In the genomic region with DNA sequence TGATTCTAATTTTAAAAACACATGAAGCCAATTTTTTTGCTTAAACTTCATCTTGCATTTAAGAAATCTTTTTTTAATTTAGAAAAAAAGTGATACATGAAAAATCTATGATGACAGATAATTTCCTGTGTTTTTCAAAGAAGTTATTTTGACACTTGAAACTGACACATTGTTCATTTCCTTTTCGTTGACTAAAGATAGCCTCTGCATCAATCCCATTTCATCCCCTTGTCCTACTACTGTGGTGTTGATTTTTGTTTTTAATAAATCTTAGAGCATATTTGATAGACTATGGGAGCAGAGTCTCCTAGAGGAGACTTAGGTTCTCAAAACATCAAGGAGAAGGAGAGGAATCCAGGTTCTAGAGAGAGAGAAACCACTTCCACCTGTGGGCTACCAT, we compare ENCODE assay signal across 1 cellular context.
TF ChIP-seq lines count a peak whose summit lies in the region.

No MANE protein-coding gene starts in this region.

TF ChIP-seq in HepG2, 621 proteins besides CTCF, POLR2A, EP300 and RAD21:
- TF ChIP-seq, protein P1, sequence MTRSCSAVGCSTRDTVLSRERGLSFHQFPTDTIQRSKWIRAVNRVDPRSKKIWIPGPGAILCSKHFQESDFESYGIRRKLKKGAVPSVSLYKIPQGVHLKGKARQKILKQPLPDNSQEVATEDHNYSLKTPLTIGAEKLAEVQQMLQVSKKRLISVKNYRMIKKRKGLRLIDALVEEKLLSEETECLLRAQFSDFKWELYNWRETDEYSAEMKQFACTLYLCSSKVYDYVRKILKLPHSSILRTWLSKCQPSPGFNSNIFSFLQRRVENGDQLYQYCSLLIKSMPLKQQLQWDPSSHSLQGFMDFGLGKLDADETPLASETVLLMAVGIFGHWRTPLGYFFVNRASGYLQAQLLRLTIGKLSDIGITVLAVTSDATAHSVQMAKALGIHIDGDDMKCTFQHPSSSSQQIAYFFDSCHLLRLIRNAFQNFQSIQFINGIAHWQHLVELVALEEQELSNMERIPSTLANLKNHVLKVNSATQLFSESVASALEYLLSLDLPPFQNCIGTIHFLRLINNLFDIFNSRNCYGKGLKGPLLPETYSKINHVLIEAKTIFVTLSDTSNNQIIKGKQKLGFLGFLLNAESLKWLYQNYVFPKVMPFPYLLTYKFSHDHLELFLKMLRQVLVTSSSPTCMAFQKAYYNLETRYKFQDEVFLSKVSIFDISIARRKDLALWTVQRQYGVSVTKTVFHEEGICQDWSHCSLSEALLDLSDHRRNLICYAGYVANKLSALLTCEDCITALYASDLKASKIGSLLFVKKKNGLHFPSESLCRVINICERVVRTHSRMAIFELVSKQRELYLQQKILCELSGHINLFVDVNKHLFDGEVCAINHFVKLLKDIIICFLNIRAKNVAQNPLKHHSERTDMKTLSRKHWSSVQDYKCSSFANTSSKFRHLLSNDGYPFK (CRISPR knock-in tag; IDR thresholded peaks at IDR 0.05; ENCODE audit: borderline replicate concordance) = no peak
- TF ChIP-seq, protein P2, sequence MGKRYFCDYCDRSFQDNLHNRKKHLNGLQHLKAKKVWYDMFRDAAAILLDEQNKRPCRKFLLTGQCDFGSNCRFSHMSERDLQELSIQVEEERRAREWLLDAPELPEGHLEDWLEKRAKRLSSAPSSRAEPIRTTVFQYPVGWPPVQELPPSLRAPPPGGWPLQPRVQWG (CRISPR knock-in tag; IDR thresholded peaks at IDR 0.05; ENCODE audit: borderline replicate concordance, low read depth) = no peak
- TF ChIP-seq, protein P3, sequence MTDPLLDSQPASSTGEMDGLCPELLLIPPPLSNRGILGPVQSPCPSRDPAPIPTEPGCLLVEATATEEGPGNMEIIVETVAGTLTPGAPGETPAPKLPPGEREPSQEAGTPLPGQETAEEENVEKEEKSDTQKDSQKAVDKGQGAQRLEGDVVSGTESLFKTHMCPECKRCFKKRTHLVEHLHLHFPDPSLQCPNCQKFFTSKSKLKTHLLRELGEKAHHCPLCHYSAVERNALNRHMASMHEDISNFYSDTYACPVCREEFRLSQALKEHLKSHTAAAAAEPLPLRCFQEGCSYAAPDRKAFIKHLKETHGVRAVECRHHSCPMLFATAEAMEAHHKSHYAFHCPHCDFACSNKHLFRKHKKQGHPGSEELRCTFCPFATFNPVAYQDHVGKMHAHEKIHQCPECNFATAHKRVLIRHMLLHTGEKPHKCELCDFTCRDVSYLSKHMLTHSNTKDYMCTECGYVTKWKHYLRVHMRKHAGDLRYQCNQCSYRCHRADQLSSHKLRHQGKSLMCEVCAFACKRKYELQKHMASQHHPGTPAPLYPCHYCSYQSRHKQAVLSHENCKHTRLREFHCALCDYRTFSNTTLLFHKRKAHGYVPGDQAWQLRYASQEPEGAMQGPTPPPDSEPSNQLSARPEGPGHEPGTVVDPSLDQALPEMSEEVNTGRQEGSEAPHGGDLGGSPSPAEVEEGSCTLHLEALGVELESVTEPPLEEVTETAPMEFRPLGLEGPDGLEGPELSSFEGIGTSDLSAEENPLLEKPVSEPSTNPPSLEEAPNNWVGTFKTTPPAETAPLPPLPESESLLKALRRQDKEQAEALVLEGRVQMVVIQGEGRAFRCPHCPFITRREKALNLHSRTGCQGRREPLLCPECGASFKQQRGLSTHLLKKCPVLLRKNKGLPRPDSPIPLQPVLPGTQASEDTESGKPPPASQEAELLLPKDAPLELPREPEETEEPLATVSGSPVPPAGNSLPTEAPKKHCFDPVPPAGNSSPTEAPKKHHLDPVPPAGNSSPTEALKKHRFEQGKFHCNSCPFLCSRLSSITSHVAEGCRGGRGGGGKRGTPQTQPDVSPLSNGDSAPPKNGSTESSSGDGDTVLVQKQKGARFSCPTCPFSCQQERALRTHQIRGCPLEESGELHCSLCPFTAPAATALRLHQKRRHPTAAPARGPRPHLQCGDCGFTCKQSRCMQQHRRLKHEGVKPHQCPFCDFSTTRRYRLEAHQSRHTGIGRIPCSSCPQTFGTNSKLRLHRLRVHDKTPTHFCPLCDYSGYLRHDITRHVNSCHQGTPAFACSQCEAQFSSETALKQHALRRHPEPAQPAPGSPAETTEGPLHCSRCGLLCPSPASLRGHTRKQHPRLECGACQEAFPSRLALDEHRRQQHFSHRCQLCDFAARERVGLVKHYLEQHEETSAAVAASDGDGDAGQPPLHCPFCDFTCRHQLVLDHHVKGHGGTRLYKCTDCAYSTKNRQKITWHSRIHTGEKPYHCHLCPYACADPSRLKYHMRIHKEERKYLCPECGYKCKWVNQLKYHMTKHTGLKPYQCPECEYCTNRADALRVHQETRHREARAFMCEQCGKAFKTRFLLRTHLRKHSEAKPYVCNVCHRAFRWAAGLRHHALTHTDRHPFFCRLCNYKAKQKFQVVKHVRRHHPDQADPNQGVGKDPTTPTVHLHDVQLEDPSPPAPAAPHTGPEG (CRISPR knock-in tag; IDR thresholded peaks at IDR 0.05) = no peak
- TF ChIP-seq ZSCAN22 (CRISPR knock-in tag; IDR thresholded peaks at IDR 0.05) (no peak), SCMH1 (CRISPR knock-in tag; IDR thresholded peaks at IDR 0.05; ENCODE audit: borderline replicate concordance) (no peak), GATA4 (IDR thresholded peaks at IDR 0.05; ENCODE audit: borderline replicate concordance, low read depth) (no peak)
TF ChIP-seq in HepG2: peak in this region for 0.
